ENCODE assay signal across 1 cellular context in genomic region chr7:46811529-46811928, GRCh38.
TF ChIP-seq lines count a peak whose summit lies in the region.

No MANE protein-coding gene starts in this region.

TF ChIP-seq in A549, 52 proteins besides CTCF, POLR2A, EP300 and RAD21 (continued from another document):
- no peak for TF ChIP-seq HMGXB4 (CRISPR knock-in tag; IDR thresholded peaks at IDR 0.05; ENCODE audit: borderline replicate concordance)
- TF ChIP-seq HOXB5 (CRISPR knock-in tag; IDR thresholded peaks at IDR 0.05), result no peak
- no peak for TF ChIP-seq MAFK (IDR thresholded peaks at IDR 0.05; ENCODE audit: partially characterized antibody)
- no peak for TF ChIP-seq PHF8 (IDR thresholded peaks at IDR 0.05; ENCODE audit: borderline replicate concordance, low read depth)
- no peak for TF ChIP-seq FOSB (CRISPR knock-in tag; IDR thresholded peaks at IDR 0.05)
- TF ChIP-seq KDM1A (IDR thresholded peaks at IDR 0.05; ENCODE audit: low read depth), result no peak
- no peak for TF ChIP-seq NPAS2 (CRISPR knock-in tag; IDR thresholded peaks at IDR 0.05; ENCODE audit: borderline replicate concordance)
- TF ChIP-seq ELK1 (IDR thresholded peaks at IDR 0.05; ENCODE audit: low read depth, low read length), result no peak
- TF ChIP-seq REST (IDR thresholded peaks at IDR 0.05), result no peak
TF ChIP-seq in A549: peak in this region for 0.
